ENCODE assay signal across 32 cellular contexts in genomic region chr1:238406098-238406497, GRCh38.
"Had no signal": no experiment of that assay in that cellular context is flagged by ENCODE, and none has a peak within 500 bp of the region (broad histone marks: within the 10 kb centered on the region; RNA-seq: fewer than 3 reads in every experiment).

No MANE protein-coding gene starts in this region.

- H3K9me3 ChIP-seq: heart left ventricle, left lung, lower lobe of right lung, mucosa of descending colon, neutrophil, pancreas, psoas muscle, right atrium auricular region, testis, transverse colon had no signal

- H3K36me3 Mint-ChIP-seq: activated naive CD4-positive, alpha-beta T cell treated with anti-CD3 and anti-CD28 coated beads, Interleukin-2, amount 50 U/mL, for 72 hours; immature natural killer cell; stimulated activated memory B cell treated with anti-CD40 and anti-IgM and Interleukin-4, amounts not matched to agents 10 μg/mL and 1 μg/mL and 100 μg/mL, for 72 hours had no signal

- H3K27me3 Mint-ChIP-seq: activated CD4-positive, alpha-beta memory T cell treated with anti-CD3 and anti-CD28 coated beads, Interleukin-2, amount 10 ng/mL, durations not matched to agents 7 days and 5 days; activated CD4-positive, alpha-beta T cell treated with anti-CD3 and anti-CD28 coated beads, Interleukin-2, amount 10 ng/mL, durations not matched to agents 24 days and 14 days; activated T-cell treated with anti-CD3 and anti-CD28 coated beads, Interleukin-2, amount 50 U/mL, for 24 hours; effector memory CD8-positive, alpha-beta T cell; stimulated activated memory B cell treated with anti-CD40 and anti-IgM and Interleukin-4, amounts not matched to agents 10 μg/mL and 1 μg/mL and 100 μg/mL, for 72 hours; stimulated activated naive CD8-positive, alpha-beta T cell treated with anti-CD3 and anti-CD28 coated beads, Interleukin-15, amount 100 ng/mL, for 72 hours had no signal

- H3K4me1 Mint-ChIP-seq: activated CD4-positive, alpha-beta memory T cell treated with anti-CD3 and anti-CD28 coated beads, Interleukin-2, amount 10 ng/mL, durations not matched to agents 7 days and 5 days; activated CD4-positive, alpha-beta T cell treated with anti-CD3 and anti-CD28 coated beads, Interleukin-2, amount 10 ng/mL, durations not matched to agents 24 days and 14 days; immature natural killer cell; stimulated activated memory B cell treated with anti-CD40 and anti-IgM and Interleukin-4, amounts not matched to agents 10 μg/mL and 1 μg/mL and 100 μg/mL, for 72 hours; stimulated activated naive CD8-positive, alpha-beta T cell treated with anti-CD3 and anti-CD28 coated beads, Interleukin-15, amount 100 ng/mL, for 72 hours had no signal

- H3K27ac ChIP-seq: coronary artery, heart left ventricle, left lung, lower lobe of right lung, neutrophil, pancreas, psoas muscle, right atrium auricular region, testis, transverse colon, VCaP had no signal

- DNase-seq: activated CD4-positive, alpha-beta memory T cell treated with anti-CD3 and anti-CD28 coated beads, Interleukin-2, amount 10 ng/mL, durations not matched to agents 7 days and 5 days; activated CD4-positive, alpha-beta T cell treated with anti-CD3 and anti-CD28 coated beads, Interleukin-2, amount 10 ng/mL, durations not matched to agents 24 days and 14 days; activated CD8-positive, alpha-beta memory T cell treated with anti-CD3 and anti-CD28 coated beads, Interleukin-2, amount 50 U/mL, for 48 hours; activated gamma-delta T cell; activated T-cell treated with anti-CD3 and anti-CD28 coated beads, Interleukin-2, amount 50 U/mL, for 24 hours; cerebellar nuclear complex; effector memory CD8-positive, alpha-beta T cell; erythroblast; heart left ventricle; immature natural killer cell; kidney glomerular epithelial cell; left lung; lower lobe of right lung; mesendoderm; mucosa of descending colon; pancreas; psoas muscle; stimulated activated CD4-positive, alpha-beta T cell treated with anti-CD3 and anti-CD28 coated beads, Interleukin-1b, Interleukin-23, amount 100 ng/mL, for 48 hours; stimulated activated CD4-positive, alpha-beta T cell treated with anti-CD3 and anti-CD28 coated beads, Interleukin-4, amount 100 ng/mL, for 4 hours; stimulated activated CD8-positive, alpha-beta memory T cell treated with anti-CD3 and anti-CD28 coated beads, Interleukin-4, amount 100 ng/mL, for 48 hours; stimulated activated naive CD8-positive, alpha-beta T cell treated with anti-CD3 and anti-CD28 coated beads, Interleukin-15, amount 100 ng/mL, for 72 hours; T-helper 9 cell; testis; transverse colon had no signal

- H3K36me3 ChIP-seq: heart left ventricle, left lung, lower lobe of right lung, neutrophil, pancreas, right atrium auricular region, transverse colon had no signal

- H3K4me3 ChIP-seq: coronary artery, heart left ventricle, left lung, lower lobe of right lung, mucosa of descending colon, pancreas, psoas muscle, right atrium auricular region, smooth muscle cell, testis, transverse colon had no signal

- H3K4me3 Mint-ChIP-seq: activated CD4-positive, alpha-beta memory T cell treated with anti-CD3 and anti-CD28 coated beads, Interleukin-2, amount 10 ng/mL, durations not matched to agents 7 days and 5 days; activated CD4-positive, alpha-beta T cell treated with anti-CD3 and anti-CD28 coated beads, Interleukin-2, amount 10 ng/mL, durations not matched to agents 24 days and 14 days; activated T-cell treated with anti-CD3 and anti-CD28 coated beads, Interleukin-2, amount 50 U/mL, for 24 hours; effector memory CD8-positive, alpha-beta T cell; immature natural killer cell; nephron; stimulated activated memory B cell treated with anti-CD40 and anti-IgM and Interleukin-4, amounts not matched to agents 10 μg/mL and 1 μg/mL and 100 μg/mL, for 72 hours; stimulated activated naive CD8-positive, alpha-beta T cell treated with anti-CD3 and anti-CD28 coated beads, Interleukin-15, amount 100 ng/mL, for 72 hours had no signal

- H3K4me2 ChIP-seq: smooth muscle cell had no signal

- H3K4me1 ChIP-seq: heart left ventricle, left lung, lower lobe of right lung, pancreas, psoas muscle, right atrium auricular region, testis, transverse colon had no signal

- H3K9me3 Mint-ChIP-seq: activated CD4-positive, alpha-beta T cell treated with anti-CD3 and anti-CD28 coated beads, Interleukin-2, amount 10 ng/mL, durations not matched to agents 24 days and 14 days; activated T-cell treated with anti-CD3 and anti-CD28 coated beads, Interleukin-2, amount 50 U/mL, for 24 hours had no signal

- H3K27ac Mint-ChIP-seq: activated CD4-positive, alpha-beta memory T cell treated with anti-CD3 and anti-CD28 coated beads, Interleukin-2, amount 10 ng/mL, durations not matched to agents 7 days and 5 days; activated CD4-positive, alpha-beta T cell treated with anti-CD3 and anti-CD28 coated beads, Interleukin-2, amount 10 ng/mL, durations not matched to agents 24 days and 14 days; activated naive CD4-positive, alpha-beta T cell treated with anti-CD3 and anti-CD28 coated beads, Interleukin-2, amount 50 U/mL, for 72 hours; activated T-cell treated with anti-CD3 and anti-CD28 coated beads, Interleukin-2, amount 50 U/mL, for 24 hours; effector memory CD8-positive, alpha-beta T cell; immature natural killer cell; nephron; stimulated activated memory B cell treated with anti-CD40 and anti-IgM and Interleukin-4, amounts not matched to agents 10 μg/mL and 1 μg/mL and 100 μg/mL, for 72 hours; stimulated activated naive CD8-positive, alpha-beta T cell treated with anti-CD3 and anti-CD28 coated beads, Interleukin-15, amount 100 ng/mL, for 72 hours had no signal

- H3K27me3 ChIP-seq: heart left ventricle, left lung, neutrophil, pancreas, right atrium auricular region, testis, transverse colon had no signal
